In the genomic region with DNA sequence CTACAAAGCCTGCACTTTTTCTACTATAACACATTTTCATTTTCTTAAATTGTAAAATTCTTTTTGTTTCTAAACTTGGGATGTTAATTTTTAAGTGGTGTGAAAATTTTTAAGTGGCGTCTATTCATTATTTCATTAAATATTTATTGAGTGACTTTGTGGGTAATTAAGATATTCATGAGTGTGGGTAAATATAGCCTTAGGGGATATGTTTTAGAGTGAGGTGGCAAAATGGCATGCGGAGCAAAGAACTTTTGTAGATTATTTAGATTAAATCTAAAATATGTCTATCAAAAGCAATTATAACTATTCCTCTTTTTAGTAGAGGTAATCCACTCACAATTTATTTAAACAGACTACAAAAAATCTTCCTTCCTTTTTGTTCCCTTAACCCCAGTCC, we compare ENCODE assay signal across 15 cellular contexts.
DNase-seq lines count a peak whose midpoint lies in the region; ATAC-seq and TF ChIP-seq lines count a peak whose summit lies in the region.
"Had no signal": no experiment of that assay in that cellular context is flagged by ENCODE, and none has a peak within 500 bp of the region (broad histone marks: within the 10 kb centered on the region; RNA-seq: fewer than 3 reads in every experiment).

No MANE protein-coding gene starts in this region.

- H3K27ac ChIP-seq in heart right ventricle (peak overlapping the region in 6 of 10 donors; percentile 38 to 71 (median 52)), right atrium auricular region (peak overlapping the region in 1 of 2 donors; percentile 86), RWPE2 (ENCODE audit: poor library complexity, severe bottlenecking) (peak overlapping the region; percentile 34), liver (ENCODE audit: low read depth in 1 of 2, low read length in 2 of 2) (peak overlapping the region; percentile 84 to 91), Peyer's patch (no peak overlapping the region)

- intact Hi-C loops in heart right ventricle (cut with DNase I), result loop anchor here in 5 of 10 donors (5.0 to 10.0 kb wide), 7 partner anchors 43 to 387 kb away; a partner anchor contains a TSS

- no peak overlapping the region for H3K4me3 ChIP-seq in heart right ventricle
- no peak overlapping the region for H3K4me3 ChIP-seq in right atrium auricular region
- no peak overlapping the region for H3K4me3 ChIP-seq in RWPE2 (ENCODE audit: severe bottlenecking)
- H3K4me3 ChIP-seq in liver (ENCODE audit: low read depth in 1 of 3, low read length in 3 of 3), result no peak overlapping the region
- no peak overlapping the region for H3K4me3 ChIP-seq in Peyer's patch

- WGBS in heart right ventricle, 2 donors, result 65 to 67% methylated on average over 2 of the region's 2 CpGs
- 88% methylated on average over 2 of the region's 2 CpGs for WGBS in liver

- H3K27me3 ChIP-seq in heart right ventricle (no peaks in the 10 kb centered on the region), right atrium auricular region (no peaks in the 10 kb centered on the region), RWPE2 (ENCODE audit: insufficient read depth, poor library complexity, severe bottlenecking) (no peaks in the 10 kb centered on the region), liver (ENCODE audit: control insufficient read depth in 4 of 4, insufficient read depth in 4 of 4, low read length in 3 of 4) (no peaks in the 10 kb centered on the region), Peyer's patch (no peaks in the 10 kb centered on the region)

- no peak for ATAC-seq in heart right ventricle
- ATAC-seq in RWPE2 (ENCODE audit: low read depth), result no peak

- DNase-seq in heart right ventricle (no peak), right atrium auricular region (ENCODE audit: low spot score) (no peak), RWPE2 (ENCODE audit: low spot score) (no peak), KBM-7 (no peak), HUDEP-2 (lab: John Stamatoyannopoulos, UW; ENCODE audit: unreplicated experiment in 76 of 76) (no peak), Peyer's patch (no peak), ureter (ENCODE audit: low spot score) (no peak)
- DNase-seq: COR-L47, GOT3, Kasumi-1, NCI-H1930, NCI-H2171, NCI-H446 treated with DMSO at 0.1 percent for 48 hours, NCI-H774 had no signal

- in situ Hi-C loops in KBM-7 (cut with MboI; ENCODE audit: low pct_unique_long_range_greater_than_20kb, low sequenced_read_pairs), result no loop called here

- peak overlapping the region in 1 of 2 donors; percentile 76 for H3K9ac ChIP-seq in liver (ENCODE audit: low read depth in 1 of 2, low read length in 2 of 2)

- H3K4me1 ChIP-seq in heart right ventricle (peaks cover 0 to 48% (median 16%) of the 10 kb centered on the region in 9 donors), right atrium auricular region (peaks cover 0 to 32% of the 10 kb centered on the region in 2 donors), RWPE2 (ENCODE audit: insufficient read depth, poor library complexity, severe bottlenecking) (peaks cover 33% of the 10 kb centered on the region), liver (ENCODE audit: control insufficient read depth in 4 of 4, insufficient read depth in 4 of 4, low read length in 3 of 4) (peaks cover 4 to 46% (median 28%) of the 10 kb centered on the region in 4 donors), Peyer's patch (no peaks in the 10 kb centered on the region)

- no peak for TF ChIP-seq CTCF in heart right ventricle (IDR thresholded peaks at IDR 0.05)
- TF ChIP-seq CTCF in right atrium auricular region (IDR thresholded peaks at IDR 0.05), result no peak
- no peak for TF ChIP-seq CTCF in RWPE2 (IDR thresholded peaks at IDR 0.05; ENCODE audit: poor library complexity, severe bottlenecking)
- no peak for TF ChIP-seq CTCF in liver (IDR thresholded peaks at IDR 0.05; ENCODE audit: low read depth, low read length, missing input control)
- TF ChIP-seq CTCF in Peyer's patch (IDR thresholded peaks at IDR 0.05), result no peak

- TF ChIP-seq RAD21 in liver (IDR thresholded peaks at IDR 0.05), result no peak

- TF ChIP-seq POLR2A in Peyer's patch (IDR thresholded peaks at IDR 0.05), result no peak

- H3K9me3 ChIP-seq in heart right ventricle (no peaks in the 10 kb centered on the region), right atrium auricular region (no peaks in the 10 kb centered on the region), RWPE2 (ENCODE audit: severe bottlenecking) (no peaks in the 10 kb centered on the region), liver (ENCODE audit: control insufficient read depth in 4 of 4, low read length in 3 of 4) (no peaks in the 10 kb centered on the region), Peyer's patch (no peaks in the 10 kb centered on the region)

- no peaks in the 10 kb centered on the region for H3K36me3 ChIP-seq in heart right ventricle
- no peaks in the 10 kb centered on the region for H3K36me3 ChIP-seq in right atrium auricular region
- H3K36me3 ChIP-seq in RWPE2 (ENCODE audit: low read depth), result no peaks in the 10 kb centered on the region
- no peaks in the 10 kb centered on the region for H3K36me3 ChIP-seq in liver (ENCODE audit: control insufficient read depth in 4 of 4, insufficient read depth in 3 of 4, low read depth in 1 of 4, low read length in 3 of 4)
- no peaks in the 10 kb centered on the region for H3K36me3 ChIP-seq in Peyer's patch

TF ChIP-seq in liver, 16 proteins besides CTCF, POLR2A, EP300 and RAD21:
- TF ChIP-seq RXRA (IDR thresholded peaks at IDR 0.05), result no peak
- no peak for TF ChIP-seq HNF4A (conservative IDR thresholded peaks at IDR 0.05)
- no peak for TF ChIP-seq FOXA2 (IDR thresholded peaks at IDR 0.05)
- TF ChIP-seq, protein P1, sequence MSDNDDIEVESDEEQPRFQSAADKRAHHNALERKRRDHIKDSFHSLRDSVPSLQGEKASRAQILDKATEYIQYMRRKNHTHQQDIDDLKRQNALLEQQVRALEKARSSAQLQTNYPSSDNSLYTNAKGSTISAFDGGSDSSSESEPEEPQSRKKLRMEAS (IDR thresholded peaks at IDR 0.05), result no peak
- TF ChIP-seq, protein P2, sequence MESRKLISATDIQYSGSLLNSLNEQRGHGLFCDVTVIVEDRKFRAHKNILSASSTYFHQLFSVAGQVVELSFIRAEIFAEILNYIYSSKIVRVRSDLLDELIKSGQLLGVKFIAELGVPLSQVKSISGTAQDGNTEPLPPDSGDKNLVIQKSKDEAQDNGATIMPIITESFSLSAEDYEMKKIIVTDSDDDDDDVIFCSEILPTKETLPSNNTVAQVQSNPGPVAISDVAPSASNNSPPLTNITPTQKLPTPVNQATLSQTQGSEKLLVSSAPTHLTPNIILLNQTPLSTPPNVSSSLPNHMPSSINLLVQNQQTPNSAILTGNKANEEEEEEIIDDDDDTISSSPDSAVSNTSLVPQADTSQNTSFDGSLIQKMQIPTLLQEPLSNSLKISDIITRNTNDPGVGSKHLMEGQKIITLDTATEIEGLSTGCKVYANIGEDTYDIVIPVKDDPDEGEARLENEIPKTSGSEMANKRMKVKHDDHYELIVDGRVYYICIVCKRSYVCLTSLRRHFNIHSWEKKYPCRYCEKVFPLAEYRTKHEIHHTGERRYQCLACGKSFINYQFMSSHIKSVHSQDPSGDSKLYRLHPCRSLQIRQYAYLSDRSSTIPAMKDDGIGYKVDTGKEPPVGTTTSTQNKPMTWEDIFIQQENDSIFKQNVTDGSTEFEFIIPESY (IDR thresholded peaks at IDR 0.05), result no peak
- no peak for TF ChIP-seq FOXA1 (IDR thresholded peaks at IDR 0.05)
TF ChIP-seq in liver: peak in this region for 0.

Comparison
In these comparisons a context has a peak if more than half of its experiments do, and no peak if none do; other contexts are left out.
1. H3K27ac ChIP-seq: peak in heart right ventricle (6 of 10), RWPE2 (single experiment) and liver (2 of 2); none in Peyer's patch (0 of 4).